25 cellular contexts compared by ENCODE assay signal in the genomic region with DNA sequence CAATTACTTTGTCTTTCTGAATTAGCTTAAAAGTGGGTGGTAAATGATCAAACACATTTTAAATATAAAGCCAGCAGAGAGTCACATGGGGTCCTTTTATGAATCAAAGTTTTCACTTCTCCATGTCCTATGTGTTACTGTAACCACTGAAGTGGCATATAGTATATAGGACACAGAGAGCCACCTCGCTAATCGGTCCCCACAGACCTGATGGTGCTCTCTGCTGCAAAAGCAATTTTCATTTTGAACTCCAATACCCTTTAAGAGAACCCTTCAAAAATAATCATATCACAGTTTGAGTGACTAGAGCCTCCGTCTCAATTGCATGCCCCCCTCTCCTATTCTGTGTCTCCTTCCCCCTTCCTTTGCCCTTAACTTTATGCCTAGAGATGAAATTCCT.
"Had no signal": no experiment of that assay in that cellular context is flagged by ENCODE, and none has a peak within 500 bp of the region (broad histone marks: within the 10 kb centered on the region; RNA-seq: fewer than 3 reads in every experiment).

No MANE protein-coding gene starts in this region.

- H3K9me3 ChIP-seq: colonic mucosa had no signal

- H3K4me3 Mint-ChIP-seq: activated CD4-positive, alpha-beta memory T cell treated with anti-CD3 and anti-CD28 coated beads, Interleukin-2, amount 10 ng/mL, durations not matched to agents 7 days and 5 days; activated CD4-positive, alpha-beta T cell treated with anti-CD3 and anti-CD28 coated beads for 36 hours; activated naive CD4-positive, alpha-beta T cell treated with anti-CD3 and anti-CD28 coated beads, Interleukin-2, amount 10 ng/mL, durations not matched to agents 7 days and 5 days; activated naive CD8-positive, alpha-beta T cell treated with anti-CD3 and anti-CD28 coated beads for 36 hours; activated T-helper 17 cell treated with anti-CD3 and anti-CD28 coated beads, Interleukin-2, amount 50 U/mL, for 72 hours; T-cell had no signal

- H3K4me3 ChIP-seq: colonic mucosa had no signal

- H3K27me3 Mint-ChIP-seq: activated CD4-positive, alpha-beta memory T cell treated with anti-CD3 and anti-CD28 coated beads, Interleukin-2, amount 10 ng/mL, durations not matched to agents 7 days and 5 days; activated CD4-positive, alpha-beta T cell treated with anti-CD3 and anti-CD28 coated beads for 36 hours; activated naive CD4-positive, alpha-beta T cell treated with anti-CD3 and anti-CD28 coated beads, Interleukin-2, amount 10 ng/mL, durations not matched to agents 7 days and 5 days; activated naive CD8-positive, alpha-beta T cell treated with anti-CD3 and anti-CD28 coated beads for 36 hours; activated T-helper 17 cell treated with anti-CD3 and anti-CD28 coated beads, Interleukin-2, amount 50 U/mL, for 72 hours; T-cell had no signal

- DNase-seq: activated CD4-positive, alpha-beta memory T cell treated with anti-CD3 and anti-CD28 coated beads, Interleukin-2, amount 10 ng/mL, durations not matched to agents 7 days and 5 days; activated CD4-positive, alpha-beta T cell treated with anti-CD3 and anti-CD28 coated beads for 36 hours; activated CD4-positive, alpha-beta T cell treated with anti-CD3 and anti-CD28 coated beads, Interleukin-2, amount 50 U/mL, for 1 hour; activated gamma-delta T cell; activated naive CD4-positive, alpha-beta T cell treated with anti-CD3 and anti-CD28 coated beads, Interleukin-2, amount 10 ng/mL, durations not matched to agents 7 days and 5 days; activated naive CD8-positive, alpha-beta T cell treated with anti-CD3 and anti-CD28 coated beads for 36 hours; activated T-cell treated with anti-CD3 and anti-CD28 coated beads for 4 hours; activated T-cell treated with anti-CD3 and anti-CD28 coated beads, Interleukin-2, amount 50 U/mL, for 48 hours; cerebellar nuclear complex; colonic mucosa; Kasumi-1; NCI-H1092; NCI-H1417; NCI-H2029; NCI-H2107; NCI-H2171 treated with DMSO at 0.1 percent for 48 hours; NCI-H226; NCI-H526; NCI-H774; NK-92 treated with Interleukin-12 subunit alpha and Interleukin-12 subunit beta, amount 100 ng/mL, for 24 hours; PC-3; SHP77 treated with DMSO at 0.1 percent for 48 hours; T-cell had no signal

- H3K27ac ChIP-seq: colonic mucosa, VCaP had no signal

- H3K9me3 Mint-ChIP-seq: activated naive CD4-positive, alpha-beta T cell treated with anti-CD3 and anti-CD28 coated beads, Interleukin-2, amount 10 ng/mL, durations not matched to agents 7 days and 5 days; activated naive CD8-positive, alpha-beta T cell treated with anti-CD3 and anti-CD28 coated beads for 36 hours had no signal

- H3K4me1 Mint-ChIP-seq: activated CD4-positive, alpha-beta memory T cell treated with anti-CD3 and anti-CD28 coated beads, Interleukin-2, amount 10 ng/mL, durations not matched to agents 7 days and 5 days; activated CD4-positive, alpha-beta T cell treated with anti-CD3 and anti-CD28 coated beads for 36 hours; activated naive CD4-positive, alpha-beta T cell treated with anti-CD3 and anti-CD28 coated beads, Interleukin-2, amount 10 ng/mL, durations not matched to agents 7 days and 5 days; activated naive CD8-positive, alpha-beta T cell treated with anti-CD3 and anti-CD28 coated beads for 36 hours; activated T-helper 17 cell treated with anti-CD3 and anti-CD28 coated beads, Interleukin-2, amount 50 U/mL, for 72 hours; T-cell had no signal

- H3K36me3 ChIP-seq: colonic mucosa had no signal

- H3K27ac Mint-ChIP-seq: activated CD4-positive, alpha-beta memory T cell treated with anti-CD3 and anti-CD28 coated beads, Interleukin-2, amount 10 ng/mL, durations not matched to agents 7 days and 5 days; activated CD4-positive, alpha-beta T cell treated with anti-CD3 and anti-CD28 coated beads for 36 hours; activated naive CD4-positive, alpha-beta T cell treated with anti-CD3 and anti-CD28 coated beads, Interleukin-2, amount 10 ng/mL, durations not matched to agents 7 days and 5 days; activated naive CD8-positive, alpha-beta T cell treated with anti-CD3 and anti-CD28 coated beads for 36 hours; activated T-helper 17 cell treated with anti-CD3 and anti-CD28 coated beads, Interleukin-2, amount 50 U/mL, for 72 hours; T-cell had no signal

- ATAC-seq: activated CD4-positive, alpha-beta T cell treated with anti-CD3 and anti-CD28 coated beads for 36 hours; activated T-helper 17 cell treated with anti-CD3 and anti-CD28 coated beads, Interleukin-2, amount 50 U/mL, for 72 hours; PC-3; T-cell had no signal

- H3K4me1 ChIP-seq: colonic mucosa had no signal

- H3K36me3 Mint-ChIP-seq: activated naive CD4-positive, alpha-beta T cell treated with anti-CD3 and anti-CD28 coated beads, Interleukin-2, amount 10 ng/mL, durations not matched to agents 7 days and 5 days; activated naive CD8-positive, alpha-beta T cell treated with anti-CD3 and anti-CD28 coated beads for 36 hours; T-cell had no signal

- H3K27me3 ChIP-seq: colonic mucosa had no signal
